ENCODE assay signal across 2 cellular contexts in genomic region chr7:138359891-138360582, GRCh38.
A peak's percentile ranks its signal among the peaks of the same experiment; 100 is the strongest.
TF ChIP-seq lines count a peak whose summit lies in the region.

No MANE protein-coding gene starts in this region.

TF ChIP-seq in GM23338, 12 proteins besides CTCF, POLR2A, EP300 and RAD21 (continued from another document):
- TF ChIP-seq ETS1 (IDR thresholded peaks at IDR 0.05) (no peak), POLR2AphosphoS5 (IDR thresholded peaks at IDR 0.05; ENCODE audit: low read depth) (no peak), JUNB (IDR thresholded peaks at IDR 0.05; ENCODE audit: unreplicated experiment) (no peak), ZNF331 (CRISPR knock-in tag; IDR thresholded peaks at IDR 0.05; ENCODE audit: low read depth) (no peak), CREB1 (CRISPR knock-in tag; IDR thresholded peaks at IDR 0.05; ENCODE audit: low read depth) (no peak), STAT1 (IDR thresholded peaks at IDR 0.05; ENCODE audit: unreplicated experiment) (no peak), REST (IDR thresholded peaks at IDR 0.05; ENCODE audit: unreplicated experiment) (no peak), NANOG (IDR thresholded peaks at IDR 0.05; ENCODE audit: borderline replicate concordance) (no peak), ZNF462 (CRISPR knock-in tag; IDR thresholded peaks at IDR 0.05) (no peak), EZH2phosphoT487 (IDR thresholded peaks at IDR 0.05; ENCODE audit: unreplicated experiment) (no peak), ZNF114 (CRISPR knock-in tag; IDR thresholded peaks at IDR 0.05) (no peak)

TF ChIP-seq in IMR-90, 13 proteins besides CTCF, POLR2A, EP300 and RAD21 (continued from another document):
- 0 out of 2 replicates have a peak, but pooled peaks have one; percentile 11 for TF ChIP-seq CEBPB (IDR thresholded peaks at IDR 0.05; ENCODE audit: low read depth, low read length)
